Comparison of ENCODE assay signal across 16 cellular contexts in the genomic region with DNA sequence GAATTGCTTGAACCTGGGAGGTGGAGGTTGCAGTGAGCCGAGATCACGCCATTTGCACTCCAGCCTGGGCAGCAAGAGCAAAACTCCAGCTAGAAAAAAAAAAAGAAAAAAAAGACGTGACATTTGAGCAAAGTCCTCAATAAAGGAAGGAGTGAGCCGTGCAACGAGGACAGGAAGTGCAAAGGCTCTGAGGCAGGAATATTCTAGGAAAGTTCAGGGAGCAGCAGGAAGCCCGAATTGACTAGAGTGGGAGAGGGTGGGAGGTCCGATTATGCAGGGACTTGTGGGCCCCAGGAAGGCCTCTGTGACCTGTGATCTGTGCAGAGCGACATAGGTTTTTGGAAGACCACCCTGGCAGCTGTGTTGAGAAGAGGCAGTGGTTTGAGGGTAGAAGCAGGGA. TPM values are rescaled to one million over a fixed set of nuclear protein-coding genes. Genes with fewer than 3 reads are reported as not detected.
DNase-seq lines count a peak whose midpoint lies in the region; ATAC-seq and TF ChIP-seq lines count a peak whose summit lies in the region.
"Had no signal": no experiment of that assay in that cellular context is flagged by ENCODE, and none has a peak within 500 bp of the region (broad histone marks: within the 10 kb centered on the region; RNA-seq: fewer than 3 reads in every experiment).

No MANE protein-coding gene starts in this region.

- intact Hi-C loops in CD4-positive, alpha-beta T cell (cut with DNase I, micrococcal nuclease), result no loop called here
- intact Hi-C loops in dorsolateral prefrontal cortex (cut with DNase I) (no loop called here), mucosa of descending colon (cut with DNase I, micrococcal nuclease) (no loop called here)

- peaks cover 10% of the 10 kb centered on the region for H3K4me1 Mint-ChIP-seq in CD4-positive, alpha-beta T cell (ENCODE audit: low read depth)
- H3K4me1 Mint-ChIP-seq in nephron progenitor cell, result peaks cover 35% of the 10 kb centered on the region
- peaks cover 31% of the 10 kb centered on the region for H3K4me1 Mint-ChIP-seq in stimulated activated memory B cell treated with anti-CD40 and anti-IgM and Interleukin-4, amounts not matched to agents 10 μg/mL and 1 μg/mL and 100 μg/mL, for 72 hours

- H3K27ac Mint-ChIP-seq in CD4-positive, alpha-beta T cell, result peak overlapping the region; percentile 74
- H3K27ac Mint-ChIP-seq in nephron progenitor cell, result peak overlapping the region; percentile 64
- no peak overlapping the region for H3K27ac Mint-ChIP-seq in stimulated activated memory B cell treated with anti-CD40 and anti-IgM and Interleukin-4, amounts not matched to agents 10 μg/mL and 1 μg/mL and 100 μg/mL, for 72 hours
- H3K27ac Mint-ChIP-seq: B cell had no signal

- H3K36me3 ChIP-seq in HEK293 (ENCODE audit: control insufficient read depth in 2 of 2, insufficient read depth in 1 of 2, low read length in 2 of 2), result peaks cover 0 to 53% of the 10 kb centered on the region in 2 experiments; a peak in 2 of 3 replicates
- peaks cover 14% of the 10 kb centered on the region for H3K36me3 ChIP-seq in mucosa of descending colon (ENCODE audit: low read depth)

- no peaks in the 10 kb centered on the region for H3K27me3 ChIP-seq in CD4-positive, alpha-beta T cell (ENCODE audit: control insufficient read depth, insufficient read depth, low read length)
- H3K27me3 ChIP-seq in dorsolateral prefrontal cortex, result no peaks in the 10 kb centered on the region
- H3K27me3 ChIP-seq: gastroesophageal sphincter, pancreas had no signal

- no peaks in the 10 kb centered on the region for H3K27me3 Mint-ChIP-seq in CD4-positive, alpha-beta T cell
- no peaks in the 10 kb centered on the region for H3K27me3 Mint-ChIP-seq in nephron progenitor cell (ENCODE audit: low read depth, poor library complexity)
- no peaks in the 10 kb centered on the region for H3K27me3 Mint-ChIP-seq in stimulated activated memory B cell treated with anti-CD40 and anti-IgM and Interleukin-4, amounts not matched to agents 10 μg/mL and 1 μg/mL and 100 μg/mL, for 72 hours
- H3K27me3 Mint-ChIP-seq: B cell had no signal

- CTCF ChIA-PET in CD4-positive, alpha-beta T cell (lab: Charles Lee), result no interaction called here
- CTCF ChIA-PET in HEK293 (lab: Yijun Ruan, JAX), result interaction anchor here (0.6 to 2.6 kb wide), 8 partner anchors 8 to 68 kb away, joined by 3 to 12 read pairs (median 3); a partner anchor contains a TSS

- peaks cover 75% of the 10 kb centered on the region for H3K36me3 Mint-ChIP-seq in CD4-positive, alpha-beta T cell (ENCODE audit: low read depth)
- peaks cover 38% of the 10 kb centered on the region for H3K36me3 Mint-ChIP-seq in nephron progenitor cell (ENCODE audit: low read depth)
- H3K36me3 Mint-ChIP-seq in stimulated activated memory B cell treated with anti-CD40 and anti-IgM and Interleukin-4, amounts not matched to agents 10 μg/mL and 1 μg/mL and 100 μg/mL, for 72 hours, result peaks cover 78% of the 10 kb centered on the region

- H3K4me1 ChIP-seq in HEK293 (ENCODE audit: control insufficient read depth, insufficient read depth, low read length), result no peaks in the 10 kb centered on the region
- H3K4me1 ChIP-seq in mucosa of descending colon (ENCODE audit: low read depth), result peaks cover 8% of the 10 kb centered on the region

- no peak for DNase-seq in CD4-positive, alpha-beta T cell
- DNase-seq in dorsolateral prefrontal cortex (peak in 2 of 10 donors; percentile 16 to 25), nephron progenitor cell (no peak), KG1 (lab: John Stamatoyannopoulos, UW) (no peak), mucosa of descending colon (no peak)
- DNase-seq: HCEC 1CT, KBM-7, NCI-H1417, NCI-H510A, substantia nigra had no signal

- no peak for ATAC-seq in CD4-positive, alpha-beta T cell (ENCODE audit: poor library complexity)
- ATAC-seq in stimulated activated memory B cell treated with anti-CD40 and anti-IgM and Interleukin-4, amounts not matched to agents 10 μg/mL and 1 μg/mL and 100 μg/mL, for 72 hours, result no peak
- no peak for ATAC-seq in mucosa of descending colon
- ATAC-seq: gastroesophageal sphincter, pancreas had no signal

- TF ChIP-seq CTCF in CD4-positive, alpha-beta T cell (IDR thresholded peaks at IDR 0.05), result no peak
- TF ChIP-seq CTCF in HEK293 (tag by site-specific recombination; IDR thresholded peaks at IDR 0.05) (no peak), dorsolateral prefrontal cortex (IDR thresholded peaks at IDR 0.05 in 54 of 56, conservative IDR thresholded peaks at IDR 0.05 in 2 of 56; ENCODE audit: low read depth in 1 of 56, partially characterized antibody in 56 of 56) (no peak), nephron progenitor cell (IDR thresholded peaks at IDR 0.05) (no peak), mucosa of descending colon (IDR thresholded peaks at IDR 0.05) (no peak)

- no peak overlapping the region for H3K4me3 Mint-ChIP-seq in CD4-positive, alpha-beta T cell
- H3K4me3 Mint-ChIP-seq in nephron progenitor cell, result no peak overlapping the region
- H3K4me3 Mint-ChIP-seq in stimulated activated memory B cell treated with anti-CD40 and anti-IgM and Interleukin-4, amounts not matched to agents 10 μg/mL and 1 μg/mL and 100 μg/mL, for 72 hours, result no peak overlapping the region
- H3K4me3 Mint-ChIP-seq: B cell had no signal

- H3K9me3 ChIP-seq in CD4-positive, alpha-beta T cell (ENCODE audit: control insufficient read depth, low read length), result no peaks in the 10 kb centered on the region
- H3K9me3 ChIP-seq in HEK293 (ENCODE audit: control insufficient read depth, insufficient read depth, low read depth, low read length), result no peaks in the 10 kb centered on the region
- no peaks in the 10 kb centered on the region for H3K9me3 ChIP-seq in mucosa of descending colon
- H3K9me3 ChIP-seq: gastroesophageal sphincter, pancreas had no signal

- POLR2A ChIA-PET in CD4-positive, alpha-beta T cell (lab: Charles Lee), result no interaction called here
- POLR2A ChIA-PET in HEK293 (lab: Yijun Ruan, JAX), result no interaction called here

- H3K9me3 Mint-ChIP-seq in CD4-positive, alpha-beta T cell, result no peaks in the 10 kb centered on the region
- H3K9me3 Mint-ChIP-seq in nephron progenitor cell, result no peaks in the 10 kb centered on the region
- H3K9me3 Mint-ChIP-seq in stimulated activated memory B cell treated with anti-CD40 and anti-IgM and Interleukin-4, amounts not matched to agents 10 μg/mL and 1 μg/mL and 100 μg/mL, for 72 hours, result no peaks in the 10 kb centered on the region

- no peak overlapping the region for H3K27ac ChIP-seq in CD4-positive, alpha-beta T cell (ENCODE audit: low read depth, low read length)
- no peak overlapping the region for H3K27ac ChIP-seq in HEK293 (ENCODE audit: extremely low read depth, low read depth, low read length)
- peak overlapping the region in 32 of 59 donors; percentile 1 to 79 (median 47) for H3K27ac ChIP-seq in dorsolateral prefrontal cortex
- H3K27ac ChIP-seq: gastroesophageal sphincter, pancreas had no signal

- H3K4me3 ChIP-seq in HEK293 (ENCODE audit: low read depth, low read length) (no peak overlapping the region), dorsolateral prefrontal cortex (no peak overlapping the region), mucosa of descending colon (no peak overlapping the region)
- H3K4me3 ChIP-seq: gastroesophageal sphincter, pancreas had no signal

TF ChIP-seq in HEK293, 187 proteins besides CTCF, POLR2A, EP300 and RAD21:
- no peak for TF ChIP-seq GLI2 (tag by site-specific recombination; IDR thresholded peaks at IDR 0.05; ENCODE audit: borderline replicate concordance, low read depth)
- TF ChIP-seq ZNF623 (tag by site-specific recombination; IDR thresholded peaks at IDR 0.05), result peak; percentile 90

RNA-seq across cellular contexts. Expression of a gene that starts 46.9 kb away (rescaled TPM):
- 10 to 100 TPM; 50.1 to 50.5 TPM for total RNA-seq in CD4-positive, alpha-beta T cell
- total RNA-seq in dorsolateral prefrontal cortex (100 to 1,000 TPM in 14 of 120 experiments, 10 to 100 TPM in 106; 54.6 to 125 (median 90.0) TPM), mucosa of descending colon (100 to 1,000 TPM; 163 to 286 (median 276) TPM)

RNA-seq across cellular contexts. Expression of a gene that starts 50.4 kb away (rescaled TPM):
- total RNA-seq in CD4-positive, alpha-beta T cell, result not detected
- total RNA-seq in dorsolateral prefrontal cortex, result under 1 TPM in 10 of 120 experiments, not detected in 110; 0.14 to 0.39 (median 0.26) TPM
- not detected for total RNA-seq in mucosa of descending colon
- total RNA-seq: B cell, endothelial cell of umbilical vein had no signal

Comparison
In these comparisons a context has a peak if more than half of its experiments do, and no peak if none do; other contexts are left out.
1. H3K27ac ChIP-seq: peak in dorsolateral prefrontal cortex (32 of 59); none in CD4-positive, alpha-beta T cell (single experiment) and HEK293 (single experiment).